In genomic region chr17:36947922-36948716, GRCh38 we compare ENCODE assay signal across 8 cellular contexts. TPM values are rescaled to one million over a fixed set of nuclear protein-coding genes. Genes with fewer than 3 reads are reported as not detected.
DNase-seq lines count a peak whose midpoint lies in the region; ATAC-seq and TF ChIP-seq lines count a peak whose summit lies in the region.

No MANE protein-coding gene starts in this region.

- CTCF ChIA-PET in HEK293 (lab: Yijun Ruan, JAX): interaction anchor here (0.9 to 3.2 kb wide), 5 partner anchors 11 to 241 kb away, joined by 3 to 22 read pairs (median 4); partner anchors contain the start of gene LHX1

- H3K4me3 ChIP-seq in BLaER1 treated with 17β-estradiol and CSF1 and Interleukin-3, amounts not matched to agents 10 nM and 100 nM: peak overlapping the region; percentile 67 to 93 (median 85)
- peak overlapping the region; percentile 89 for H3K4me3 ChIP-seq in HEK293 (ENCODE audit: low read depth, low read length)
- peak overlapping the region; percentile 79 for H3K4me3 ChIP-seq in fibroblast of villous mesenchyme (ENCODE audit: low read depth, low read length)
- peak overlapping the region; percentile 74 for H3K4me3 ChIP-seq in psoas muscle

- intact Hi-C loops in psoas muscle (cut with DNase I): loop anchor here in 1 of 2 donors (10.0 kb wide), 2 partner anchors 313 to 413 kb away; partner anchors contain the start of genes MYO19 and PIGW

- H3K4me2 ChIP-seq in BLaER1 treated with 17β-estradiol and CSF1 and Interleukin-3, amounts not matched to agents 10 nM and 100 nM: peak overlapping the region; percentile 85 to 97 (median 95)

- peaks cover 5 to 28% (median 11%) of the 10 kb centered on the region in 11 experiments for H3K9me3 ChIP-seq in BLaER1 treated with 17β-estradiol and CSF1 and Interleukin-3, amounts not matched to agents 10 nM and 100 nM (replicated peaks in 1 of 11)
- H3K9me3 ChIP-seq in HEK293 (ENCODE audit: control insufficient read depth, insufficient read depth, low read depth, low read length) (no peaks in the 10 kb centered on the region), psoas muscle (no peaks in the 10 kb centered on the region)

- H4K20me1 ChIP-seq in BLaER1 treated with 17β-estradiol and CSF1 and Interleukin-3, amounts not matched to agents 10 nM and 100 nM: peaks cover 16 to 55% (median 39%) of the 10 kb centered on the region in 11 experiments; a peak in 18 of 22 replicates

- TF ChIP-seq CTCF in HEK293 (tag by site-specific recombination; IDR thresholded peaks at IDR 0.05) (peak; percentile 55; the same call in 1 of the 2 replicates), fibroblast of villous mesenchyme (IDR thresholded peaks at IDR 0.05; ENCODE audit: insufficient read depth, low read depth, low read length) (no peak), psoas muscle (IDR thresholded peaks at IDR 0.05) (no peak)

- H3K4me1 ChIP-seq in BLaER1 treated with 17β-estradiol and CSF1 and Interleukin-3, amounts not matched to agents 10 nM and 100 nM: peaks cover 28 to 45% (median 39%) of the 10 kb centered on the region in 10 experiments
- H3K4me1 ChIP-seq in HEK293 (ENCODE audit: control insufficient read depth, insufficient read depth, low read length): peaks cover 3% of the 10 kb centered on the region; the same call in 1 of the 2 replicates
- peaks cover 21% of the 10 kb centered on the region for H3K4me1 ChIP-seq in psoas muscle

- peaks cover 52 to 55% (median 54%) of the 10 kb centered on the region in 11 experiments for H3K27me3 ChIP-seq in BLaER1 treated with 17β-estradiol and CSF1 and Interleukin-3, amounts not matched to agents 10 nM and 100 nM
- peaks cover 5 to 48% (median 21%) of the 10 kb centered on the region in 3 donors for H3K27me3 ChIP-seq in psoas muscle (ENCODE audit: insufficient read depth in 3 of 3, low read length in 2 of 3)

- peaks cover 25 to 32% (median 31%) of the 10 kb centered on the region in 11 experiments for H3K36me3 ChIP-seq in BLaER1 treated with 17β-estradiol and CSF1 and Interleukin-3, amounts not matched to agents 10 nM and 100 nM
- H3K36me3 ChIP-seq in HEK293 (ENCODE audit: control insufficient read depth in 2 of 2, insufficient read depth in 1 of 2, low read length in 2 of 2) (peaks cover 18 to 32% of the 10 kb centered on the region in 2 experiments), psoas muscle (ENCODE audit: insufficient read depth in 1 of 2, low read depth in 1 of 2) (peaks cover 7 to 29% of the 10 kb centered on the region in 2 donors)

- peak; percentile 47 for DNase-seq in SW480 (ENCODE audit: low spot score)
- no peak for DNase-seq in fibroblast of villous mesenchyme (ENCODE audit: low read depth)
- no peak for DNase-seq in psoas muscle
- no peak for DNase-seq in putamen (ENCODE audit: low spot score)
- DNase-seq in NOMO-1 treated with dmso at 0.1 percent for 144 hours (lab: John Stamatoyannopoulos, UW; ENCODE audit: unreplicated experiment): no peak

- POLR2A ChIA-PET in HEK293 (lab: Yijun Ruan, JAX): interaction anchor here (0.5 to 5.3 kb wide), 11 partner anchors 11 to 346 kb away, joined by 3 to 92 read pairs (median 3); partner anchors contain the start of gene LHX1

- WGBS in psoas muscle, 3 donors: 2 to 3% (median 3%) methylated on average over 26 of the region's 26 CpGs

- ATAC-seq in psoas muscle (peak; percentile 57 to 73 (median 64)), GM19023 (IDR thresholded peaks at IDR 0.05; ENCODE audit: unreplicated experiment) (no peak)

- H3K27ac ChIP-seq in BLaER1 treated with 17β-estradiol and CSF1 and Interleukin-3, amounts not matched to agents 10 nM and 100 nM: peak overlapping the region in 10 of 11 experiments; percentile 9 to 92 (median 88); a peak in 16 of 22 replicates
- H3K27ac ChIP-seq in HEK293 (ENCODE audit: extremely low read depth, low read depth, low read length) (peak overlapping the region; percentile 26; the same call in 1 of the 2 replicates), psoas muscle (peak overlapping the region; percentile 90)

- H3K9ac ChIP-seq in BLaER1 treated with 17β-estradiol and CSF1 and Interleukin-3, amounts not matched to agents 10 nM and 100 nM: peak overlapping the region; percentile 85 to 94 (median 90); a peak in 20 of 22 replicates

TF ChIP-seq in HEK293, 187 proteins besides CTCF, POLR2A, EP300 and RAD21 (continues in another document):
- TF ChIP-seq REPIN1 (tag by site-specific recombination; IDR thresholded peaks at IDR 0.05; ENCODE audit: low read depth) (no peak), ZNF335 (tag by site-specific recombination; conservative IDR thresholded peaks at IDR 0.05) (peak; percentile 85), ZNF184 (tag by site-specific recombination; IDR thresholded peaks at IDR 0.05) (0 out of 2 replicates have a peak, but pooled peaks have one; percentile 42), ZFP37 (tag by site-specific recombination; IDR thresholded peaks at IDR 0.05) (0 out of 2 replicates have a peak, but pooled peaks have one; percentile 10), ZNF747 (tag by site-specific recombination; IDR thresholded peaks at IDR 0.05) (no peak), ZNF23 (tag by site-specific recombination; IDR thresholded peaks at IDR 0.05; ENCODE audit: borderline replicate concordance) (no peak), ZBTB17 (tag by site-specific recombination; IDR thresholded peaks at IDR 0.05) (peak; percentile 82; the same call in 1 of the 2 replicates), ZNF404 (tag by site-specific recombination; IDR thresholded peaks at IDR 0.05) (0 out of 2 replicates have a peak, but pooled peaks have one; percentile 6), ZNF501 (tag by site-specific recombination; IDR thresholded peaks at IDR 0.05) (0 out of 2 replicates have a peak, but pooled peaks have one; percentile 74), ZNF223 (tag by site-specific recombination; IDR thresholded peaks at IDR 0.05) (peak; percentile 71; the same call in 1 of the 2 replicates), ZNF391 (tag by site-specific recombination; IDR thresholded peaks at IDR 0.05; ENCODE audit: borderline replicate concordance, low read depth) (no peak), HOXD13 (CRISPR knock-in tag; IDR thresholded peaks at IDR 0.05; ENCODE audit: borderline replicate concordance) (no peak), ZNF140 (tag by site-specific recombination; IDR thresholded peaks at IDR 0.05) (no peak), ZFP69B (tag by site-specific recombination; IDR thresholded peaks at IDR 0.05) (peak; percentile 49; the same call in 1 of the 2 replicates), SP7 (tag by site-specific recombination; IDR thresholded peaks at IDR 0.05) (no peak), SCRT2 (tag by site-specific recombination; IDR thresholded peaks at IDR 0.05) (no peak)
- TF ChIP-seq, protein P1, sequence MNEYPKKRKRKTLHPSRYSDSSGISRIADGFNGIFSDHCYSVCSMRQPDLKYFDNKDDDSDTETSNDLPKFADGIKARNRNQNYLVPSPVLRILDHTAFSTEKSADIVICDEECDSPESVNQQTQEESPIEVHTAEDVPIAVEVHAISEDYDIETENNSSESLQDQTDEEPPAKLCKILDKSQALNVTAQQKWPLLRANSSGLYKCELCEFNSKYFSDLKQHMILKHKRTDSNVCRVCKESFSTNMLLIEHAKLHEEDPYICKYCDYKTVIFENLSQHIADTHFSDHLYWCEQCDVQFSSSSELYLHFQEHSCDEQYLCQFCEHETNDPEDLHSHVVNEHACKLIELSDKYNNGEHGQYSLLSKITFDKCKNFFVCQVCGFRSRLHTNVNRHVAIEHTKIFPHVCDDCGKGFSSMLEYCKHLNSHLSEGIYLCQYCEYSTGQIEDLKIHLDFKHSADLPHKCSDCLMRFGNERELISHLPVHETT (tag by site-specific recombination; IDR thresholded peaks at IDR 0.05): peak; percentile 38; the same call in 1 of the 2 replicates
- TF ChIP-seq, protein P2, sequence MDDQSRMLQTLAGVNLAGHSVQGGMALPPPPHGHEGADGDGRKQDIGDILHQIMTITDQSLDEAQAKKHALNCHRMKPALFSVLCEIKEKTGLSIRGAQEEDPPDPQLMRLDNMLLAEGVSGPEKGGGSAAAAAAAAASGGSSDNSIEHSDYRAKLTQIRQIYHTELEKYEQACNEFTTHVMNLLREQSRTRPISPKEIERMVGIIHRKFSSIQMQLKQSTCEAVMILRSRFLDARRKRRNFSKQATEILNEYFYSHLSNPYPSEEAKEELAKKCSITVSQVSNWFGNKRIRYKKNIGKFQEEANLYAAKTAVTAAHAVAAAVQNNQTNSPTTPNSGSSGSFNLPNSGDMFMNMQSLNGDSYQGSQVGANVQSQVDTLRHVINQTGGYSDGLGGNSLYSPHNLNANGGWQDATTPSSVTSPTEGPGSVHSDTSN (CRISPR knock-in tag; IDR thresholded peaks at IDR 0.05): 0 out of 2 replicates have a peak, but pooled peaks have one; percentile 1
- TF ChIP-seq, protein P3, sequence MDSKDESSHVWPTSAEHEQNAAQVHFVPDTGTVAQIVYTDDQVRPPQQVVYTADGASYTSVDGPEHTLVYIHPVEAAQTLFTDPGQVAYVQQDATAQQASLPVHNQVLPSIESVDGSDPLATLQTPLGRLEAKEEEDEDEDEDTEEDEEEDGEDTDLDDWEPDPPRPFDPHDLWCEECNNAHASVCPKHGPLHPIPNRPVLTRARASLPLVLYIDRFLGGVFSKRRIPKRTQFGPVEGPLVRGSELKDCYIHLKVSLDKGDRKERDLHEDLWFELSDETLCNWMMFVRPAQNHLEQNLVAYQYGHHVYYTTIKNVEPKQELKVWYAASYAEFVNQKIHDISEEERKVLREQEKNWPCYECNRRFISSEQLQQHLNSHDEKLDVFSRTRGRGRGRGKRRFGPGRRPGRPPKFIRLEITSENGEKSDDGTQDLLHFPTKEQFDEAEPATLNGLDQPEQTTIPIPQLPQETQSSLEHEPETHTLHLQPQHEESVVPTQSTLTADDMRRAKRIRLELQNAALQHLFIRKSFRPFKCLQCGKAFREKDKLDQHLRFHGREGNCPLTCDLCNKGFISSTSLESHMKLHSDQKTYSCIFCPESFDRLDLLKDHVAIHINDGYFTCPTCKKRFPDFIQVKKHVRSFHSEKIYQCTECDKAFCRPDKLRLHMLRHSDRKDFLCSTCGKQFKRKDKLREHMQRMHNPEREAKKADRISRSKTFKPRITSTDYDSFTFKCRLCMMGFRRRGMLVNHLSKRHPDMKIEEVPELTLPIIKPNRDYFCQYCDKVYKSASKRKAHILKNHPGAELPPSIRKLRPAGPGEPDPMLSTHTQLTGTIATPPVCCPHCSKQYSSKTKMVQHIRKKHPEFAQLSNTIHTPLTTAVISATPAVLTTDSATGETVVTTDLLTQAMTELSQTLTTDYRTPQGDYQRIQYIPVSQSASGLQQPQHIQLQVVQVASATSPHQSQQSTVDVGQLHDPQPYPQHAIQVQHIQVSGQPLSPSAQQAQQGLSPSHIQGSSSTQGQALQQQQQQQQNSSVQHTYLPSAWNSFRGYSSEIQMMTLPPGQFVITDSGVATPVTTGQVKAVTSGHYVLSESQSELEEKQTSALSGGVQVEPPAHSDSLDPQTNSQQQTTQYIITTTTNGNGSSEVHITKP (tag by site-specific recombination; IDR thresholded peaks at IDR 0.05): peak; percentile 76

RNA-seq across cellular contexts. Expression of gene AATF, which starts 0.6 kb away (rescaled TPM):
- total RNA-seq in fibroblast of villous mesenchyme (22.5 and 24.2 TPM in 2 replicates), psoas muscle (10 to 100 TPM; 23.5 to 40.6 (median 36.6) TPM)
- polyA plus RNA-seq in psoas muscle: 10 to 100 TPM; 41.4 to 54.8 (median 52.8) TPM

RNA-seq across cellular contexts. Expression of gene LHX1, which starts 10.8 kb away (rescaled TPM):
- total RNA-seq in fibroblast of villous mesenchyme: not detected in 2 replicates
- not detected for total RNA-seq in psoas muscle
- polyA plus RNA-seq in psoas muscle: not detected

Comparison
In these comparisons a context has a peak if more than half of its experiments do, and no peak if none do; other contexts are left out.
1. H3K27ac ChIP-seq: peak in every context shown above with its lines; median percentile 90 in psoas muscle; 88 in BLaER1 treated with 17β-estradiol and CSF1 and Interleukin-3, amounts not matched to agents 10 nM and 100 nM; 26 in HEK293.